ENCODE assay signal across 9 cellular contexts in genomic region chr7:97541188-97541587, GRCh38.
"Had no signal": no experiment of that assay in that cellular context is flagged by ENCODE, and none has a peak within 500 bp of the region (broad histone marks: within the 10 kb centered on the region; RNA-seq: fewer than 3 reads in every experiment).

No MANE protein-coding gene starts in this region.

- H2AFZ ChIP-seq: GM23248, GM23338 had no signal

- H3K4me1 Mint-ChIP-seq: GM23338, H9 had no signal

- H3K4me2 ChIP-seq: GM23338 had no signal

- H3K4me1 ChIP-seq: HAP-1 had no signal

- H3K36me3 ChIP-seq: HAP-1 had no signal

- DNase-seq: GM23248, GOT3, H7, H9, HCEC 1CT, HFFc6 had no signal

- H3K4me3 Mint-ChIP-seq: GM23338, H9, HFFc6 had no signal

- H3K27ac ChIP-seq: GM23248 had no signal

- H3K4me3 ChIP-seq: GM23248, GM23338, HAP-1 had no signal

- H3K9ac ChIP-seq: GM23248 had no signal

- ATAC-seq: GM23338, HCT116 had no signal

- H3K27ac Mint-ChIP-seq: GM23338, H9, HFFc6 had no signal
